In genomic region chr19:56120371-56121179, GRCh38 we compare ENCODE assay signal across 8 cellular contexts. TPM values are rescaled to one million over a fixed set of nuclear protein-coding genes. Genes with fewer than 3 reads are reported as not detected.
DNase-seq lines count a peak whose midpoint lies in the region; ATAC-seq and TF ChIP-seq lines count a peak whose summit lies in the region.

No MANE protein-coding gene starts in this region.

- H3K36me3 ChIP-seq in NT2/D1 (ENCODE audit: insufficient read depth, insufficient read length, low read length) (peaks cover 38% of the 10 kb centered on the region), muscle layer of duodenum (ENCODE audit: control insufficient read depth in 1 of 2, insufficient read depth in 2 of 2, low read length in 2 of 2) (no peaks in the 10 kb centered on the region)

- DNase-seq in AG04450 (ENCODE audit: low read depth, low spot score): no peak
- no peak for DNase-seq in NT2/D1 (ENCODE audit: low read depth, low spot score)
- DNase-seq in activated T-cell treated with anti-CD3 and anti-CD28 coated beads for 24 hours (ENCODE audit: low read depth): peak; percentile 72
- no peak for DNase-seq in epithelial cell of prostate (ENCODE audit: low read depth, low spot score)
- DNase-seq in stimulated activated CD8-positive, alpha-beta memory T cell treated with anti-CD3 and anti-CD28 coated beads, Interleukin-7, amount 100 ng/mL, for 24 hours (ENCODE audit: low read depth): peak; percentile 63

- no peaks in the 10 kb centered on the region; the same call in 1 of the 2 replicates for H3K9me3 ChIP-seq in AG04450 (ENCODE audit: control insufficient read depth, insufficient read depth, low read length)
- no peaks in the 10 kb centered on the region for H3K9me3 ChIP-seq in NT2/D1 (ENCODE audit: insufficient read depth, low read length)
- no peaks in the 10 kb centered on the region for H3K9me3 ChIP-seq in muscle layer of duodenum (ENCODE audit: control insufficient read depth in 1 of 2, low read length in 2 of 2)

- H3K4me3 ChIP-seq in AG04450 (ENCODE audit: low read depth, low read length) (peak overlapping the region; percentile 73), NT2/D1 (ENCODE audit: insufficient read length, low read depth) (peak overlapping the region; percentile 75), muscle layer of duodenum (ENCODE audit: low read depth in 1 of 2, low read length in 2 of 2) (peak overlapping the region; percentile 77 to 84)

- H3K27me3 ChIP-seq in AG04450 (ENCODE audit: control insufficient read depth, insufficient read depth, low read length): no peaks in the 10 kb centered on the region
- H3K27me3 ChIP-seq in NT2/D1 (ENCODE audit: insufficient read depth, insufficient read length): no peaks in the 10 kb centered on the region
- no peaks in the 10 kb centered on the region for H3K27me3 ChIP-seq in muscle layer of duodenum (ENCODE audit: low read depth, low read length)

- H3K27ac ChIP-seq in AG04450 (ENCODE audit: low read depth, low read length) (peak overlapping the region; percentile 91), epithelial cell of prostate (peak overlapping the region; percentile 82), muscle layer of duodenum (ENCODE audit: low read length) (peak overlapping the region; percentile 96)

- peaks cover 16% of the 10 kb centered on the region for H3K4me1 ChIP-seq in NT2/D1 (ENCODE audit: insufficient read depth, insufficient read length)
- peaks cover 14 to 41% of the 10 kb centered on the region in 2 donors for H3K4me1 ChIP-seq in muscle layer of duodenum (ENCODE audit: control insufficient read depth in 1 of 2, insufficient read depth in 2 of 2, low read length in 2 of 2)

- POLR2A ChIA-PET in AG04450 (lab: Yijun Ruan, JAX): interaction anchor here (0.5 to 1.6 kb wide), 16 partner anchors 9 to 1147 kb away, joined by 3 to 12 read pairs (median 4); partner anchors contain the start of genes ZNF444, ZNF583 and ZSCAN5A

- ATAC-seq in GM18907 (IDR thresholded peaks at IDR 0.05; ENCODE audit: unreplicated experiment): peak; percentile 34
- peak; percentile 26 for ATAC-seq in HG03196 (IDR thresholded peaks at IDR 0.05; ENCODE audit: unreplicated experiment)

- H3K9ac ChIP-seq in NT2/D1 (ENCODE audit: insufficient read length, low read depth): peak overlapping the region; percentile 83

- CTCF ChIA-PET in AG04450 (lab: Charles Lee): interaction anchor here (0.6 to 1.0 kb wide), 2 partner anchors 22 to 133 kb away, joined by 3 read pairs; no protein-coding TSS in a partner anchor

- no peak; the same call in 1 of the 2 replicates for TF ChIP-seq CTCF in AG04450 (IDR thresholded peaks at IDR 0.05; ENCODE audit: low read depth, low read length)

RNA-seq across cellular contexts. Expression of gene ZNF787, which starts 0.5 kb away (rescaled TPM):
- 4.5 and 8.5 TPM in 2 replicates for polyA plus RNA-seq in AG04450 (2011; rRNA removed)
- polyA minus RNA-seq in AG04450 (2011; rRNA and poly(A)+ RNA removed): 2.0 and 3.0 TPM in 2 replicates

RNA-seq across cellular contexts. Expression of gene ZNF444, which starts 20.5 kb away (rescaled TPM):
- polyA plus RNA-seq in AG04450 (2011; rRNA removed): 9.9 and 11.6 TPM in 2 replicates
- polyA minus RNA-seq in AG04450 (2011; rRNA and poly(A)+ RNA removed): 5.5 and 6.6 TPM in 2 replicates

RNA-seq across cellular contexts. Expression of gene GALP, which starts 55.2 kb away (rescaled TPM):
- not detected in 2 replicates for polyA plus RNA-seq in AG04450 (2011; rRNA removed)
- not detected in 2 replicates for polyA minus RNA-seq in AG04450 (2011; rRNA and poly(A)+ RNA removed)

Comparison
In these comparisons a context has a peak if more than half of its experiments do, and no peak if none do; other contexts are left out.
1. DNase-seq: peak in activated T-cell treated with anti-CD3 and anti-CD28 coated beads for 24 hours (single experiment) and stimulated activated CD8-positive, alpha-beta memory T cell treated with anti-CD3 and anti-CD28 coated beads, Interleukin-7, amount 100 ng/mL, for 24 hours (single experiment); none in AG04450 (single experiment), NT2/D1 (single experiment) and epithelial cell of prostate (single experiment).
2. Peak in every context shown above with its lines, with median percentiles within 50 percentile points of each other: H3K27ac ChIP-seq and H3K4me3 ChIP-seq.